In genomic region chr2:105451571-105452140, GRCh38 we compare ENCODE assay signal across 27 cellular contexts.
"Had no signal": no experiment of that assay in that cellular context is flagged by ENCODE, and none has a peak within 500 bp of the region (broad histone marks: within the 10 kb centered on the region; RNA-seq: fewer than 3 reads in every experiment).

No MANE protein-coding gene starts in this region.

- ATAC-seq: left ventricle myocardium superior; lower lobe of right lung; mucosa of descending colon; naive thymus-derived CD4-positive, alpha-beta T cell; natural killer cell treated with Interleukin-12 subunit alpha and Interleukin-12 subunit beta and Interleukin-15 and Interleukin-18, amount 100 ng/mL, for 72 hours; right lobe of liver; stimulated activated memory B cell treated with anti-CD40 and anti-IgM and Interleukin-4, amounts not matched to agents 10 μg/mL and 1 μg/mL and 100 μg/mL, for 72 hours; stimulated activated naive CD8-positive, alpha-beta T cell treated with anti-CD3 and anti-CD28 coated beads, Interleukin-15, amount 100 ng/mL, for 72 hours had no signal

- H3K27me3 ChIP-seq: ovary, right atrium auricular region, right lobe of liver, tibial nerve, uterus had no signal

- H3K4me1 ChIP-seq: lower lobe of right lung, right atrium auricular region, uterus had no signal

- DNase-seq: hypothalamus; immature natural killer cell; kidney; left ventricle myocardium superior; lower lobe of right lung; mammary epithelial cell; midbrain; mucosa of descending colon; naive thymus-derived CD4-positive, alpha-beta T cell; ovary; right lobe of liver; stimulated activated CD4-positive, alpha-beta T cell treated with anti-CD3 and anti-CD28 coated beads, Interleukin-1b, Interleukin-23, amount 100 ng/mL, for 48 hours; stimulated activated CD4-positive, alpha-beta T cell treated with anti-CD3 and anti-CD28 coated beads, Interleukin-2, amount 100 ng/mL, for 48 hours; stimulated activated CD4-positive, alpha-beta T cell treated with anti-CD3 and anti-CD28 coated beads, Interleukin-4, amount 100 ng/mL, for 4 hours; stimulated activated CD8-positive, alpha-beta memory T cell treated with anti-CD3 and anti-CD28 coated beads, Interleukin-4, amount 100 ng/mL, for 48 hours; stimulated activated naive CD4-positive, alpha-beta T cell treated with Interleukin-2 at 50 U/mL for 16 hours; stimulated activated naive CD8-positive, alpha-beta T cell treated with anti-CD3 and anti-CD28 coated beads, Interleukin-15, amount 100 ng/mL, for 72 hours; substantia nigra; uterus had no signal

- H3K27me3 Mint-ChIP-seq: type B pancreatic cell had no signal

- H3K36me3 ChIP-seq: lower lobe of right lung, ovary, right atrium auricular region, right lobe of liver, tibial nerve, uterus had no signal

- H3K4me3 ChIP-seq: lower lobe of right lung, mucosa of descending colon, ovary, right atrium auricular region, right lobe of liver, smooth muscle cell, tibial nerve, uterus had no signal

- H3K9me3 ChIP-seq: lower lobe of right lung, mucosa of descending colon, ovary, right atrium auricular region, right lobe of liver, tibial nerve, uterus had no signal

- FAIRE-seq: islet of Langerhans, kidney had no signal

- H3K4me2 ChIP-seq: smooth muscle cell had no signal

- H3K4me3 Mint-ChIP-seq: immature natural killer cell; naive thymus-derived CD4-positive, alpha-beta T cell; natural killer cell treated with Interleukin-12 subunit alpha and Interleukin-12 subunit beta and Interleukin-15 and Interleukin-18, amount 100 ng/mL, for 72 hours; stimulated activated memory B cell treated with anti-CD40 and anti-IgM and Interleukin-4, amounts not matched to agents 10 μg/mL and 1 μg/mL and 100 μg/mL, for 72 hours; stimulated activated naive CD8-positive, alpha-beta T cell treated with anti-CD3 and anti-CD28 coated beads, Interleukin-15, amount 100 ng/mL, for 72 hours; type B pancreatic cell had no signal

- H3K9me3 Mint-ChIP-seq: natural killer cell treated with Interleukin-12 subunit alpha and Interleukin-12 subunit beta and Interleukin-15 and Interleukin-18, amount 100 ng/mL, for 72 hours; stimulated activated memory B cell treated with anti-CD40 and anti-IgM and Interleukin-4, amounts not matched to agents 10 μg/mL and 1 μg/mL and 100 μg/mL, for 72 hours; stimulated activated naive CD8-positive, alpha-beta T cell treated with anti-CD3 and anti-CD28 coated beads, Interleukin-15, amount 100 ng/mL, for 72 hours; type B pancreatic cell had no signal

- H3K27ac ChIP-seq: lower lobe of right lung, ovary, right atrium auricular region, right lobe of liver, tibial nerve, uterus had no signal

- H3K27ac Mint-ChIP-seq: immature natural killer cell; naive thymus-derived CD4-positive, alpha-beta T cell; natural killer cell treated with Interleukin-12 subunit alpha and Interleukin-12 subunit beta and Interleukin-15 and Interleukin-18, amount 100 ng/mL, for 72 hours; progenitor cell of endocrine pancreas; stimulated activated memory B cell treated with anti-CD40 and anti-IgM and Interleukin-4, amounts not matched to agents 10 μg/mL and 1 μg/mL and 100 μg/mL, for 72 hours; stimulated activated naive CD8-positive, alpha-beta T cell treated with anti-CD3 and anti-CD28 coated beads, Interleukin-15, amount 100 ng/mL, for 72 hours; type B pancreatic cell had no signal

- H3K4me1 Mint-ChIP-seq: immature natural killer cell had no signal

- H3K36me3 Mint-ChIP-seq: immature natural killer cell; naive thymus-derived CD4-positive, alpha-beta T cell; natural killer cell treated with Interleukin-12 subunit alpha and Interleukin-12 subunit beta and Interleukin-15 and Interleukin-18, amount 100 ng/mL, for 72 hours; stimulated activated memory B cell treated with anti-CD40 and anti-IgM and Interleukin-4, amounts not matched to agents 10 μg/mL and 1 μg/mL and 100 μg/mL, for 72 hours; type B pancreatic cell had no signal
